ENCODE assay signal across 11 cellular contexts in genomic region chr16:2816751-2817495, GRCh38. TPM values are rescaled to one million over a fixed set of nuclear protein-coding genes. Genes with fewer than 3 reads are reported as not detected.
A peak's percentile ranks its signal among the peaks of the same experiment; 100 is the strongest.
DNase-seq lines count a peak whose midpoint lies in the region; ATAC-seq and TF ChIP-seq lines count a peak whose summit lies in the region.
"Had no signal": no experiment of that assay in that cellular context is flagged by ENCODE, and none has a peak within 500 bp of the region (broad histone marks: within the 10 kb centered on the region; RNA-seq: fewer than 3 reads in every experiment).

A gene with protein sequence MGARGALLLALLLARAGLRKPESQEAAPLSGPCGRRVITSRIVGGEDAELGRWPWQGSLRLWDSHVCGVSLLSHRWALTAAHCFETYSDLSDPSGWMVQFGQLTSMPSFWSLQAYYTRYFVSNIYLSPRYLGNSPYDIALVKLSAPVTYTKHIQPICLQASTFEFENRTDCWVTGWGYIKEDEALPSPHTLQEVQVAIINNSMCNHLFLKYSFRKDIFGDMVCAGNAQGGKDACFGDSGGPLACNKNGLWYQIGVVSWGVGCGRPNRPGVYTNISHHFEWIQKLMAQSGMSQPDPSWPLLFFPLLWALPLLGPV (plus strand): TSS chr16:2817237. CDS start chr16:2817269, 32 bp downstream.

- H3K27me3 ChIP-seq in heart left ventricle (peaks cover 0 to 59% (median 9%) of the 10 kb centered on the region in 9 donors), upper lobe of right lung (peaks cover 14% of the 10 kb centered on the region)

- H3K27me3 Mint-ChIP-seq in glutamatergic neuron (ENCODE audit: unreplicated experiment), result peaks cover 8% of the 10 kb centered on the region

- H3K36me3 Mint-ChIP-seq in glutamatergic neuron (ENCODE audit: unreplicated experiment), result no peaks in the 10 kb centered on the region

- intact Hi-C loops in Right ventricle myocardium superior (cut with DNase I) (no loop called here), heart left ventricle (cut with DNase I) (no loop called here), upper lobe of right lung (cut with DNase I) (no loop called here)

- peak within 1 kb of the TSS in 1 of 12 donors; percentile 13 for H3K4me3 ChIP-seq in heart left ventricle
- H3K4me3 ChIP-seq in upper lobe of right lung, result peak within 1 kb of the TSS; percentile 1

- H3K4me1 ChIP-seq in heart left ventricle, result peaks cover 0 to 3% (median 0%) of the 10 kb centered on the region in 12 donors
- H3K4me1 ChIP-seq in upper lobe of right lung, result no peaks in the 10 kb centered on the region

- peaks cover 7% of the 10 kb centered on the region for H3K4me1 Mint-ChIP-seq in glutamatergic neuron (ENCODE audit: low read depth, unreplicated experiment)

- H3K27ac Mint-ChIP-seq in glutamatergic neuron (ENCODE audit: unreplicated experiment), result no peak within 1 kb of the TSS

- TF ChIP-seq POLR2A in heart left ventricle (IDR thresholded peaks at IDR 0.05), result no peak

- H3K9me3 ChIP-seq in heart left ventricle, result no peaks in the 10 kb centered on the region
- H3K9me3 ChIP-seq in upper lobe of right lung, result no peaks in the 10 kb centered on the region

- WGBS in heart left ventricle, 4 donors, result 58 to 78% (median 60%) methylated on average over 39 to 46 of the region's 46 CpGs

- H3K27ac ChIP-seq in heart left ventricle (no peak within 1 kb of the TSS), upper lobe of right lung (no peak within 1 kb of the TSS)
- H3K27ac ChIP-seq: C4-2B had no signal

- ATAC-seq in Right ventricle myocardium superior (ENCODE audit: poor library complexity) (no peak), heart left ventricle (no peak), upper lobe of right lung (peak; percentile 39), GM19035 (IDR thresholded peaks at IDR 0.05; ENCODE audit: unreplicated experiment) (no peak)
- ATAC-seq: left lobe of liver had no signal

- TF ChIP-seq CTCF in heart left ventricle (IDR thresholded peaks at IDR 0.05) (peak in 2 of 12 donors; percentile 9 to 13), upper lobe of right lung (IDR thresholded peaks at IDR 0.05) (peak; percentile 5), glutamatergic neuron (IDR thresholded peaks at IDR 0.05; ENCODE audit: partially characterized antibody, unreplicated experiment) (no peak)

- H3K36me3 ChIP-seq in heart left ventricle (no peaks in the 10 kb centered on the region), upper lobe of right lung (no peaks in the 10 kb centered on the region)

- DNase-seq in Right ventricle myocardium superior (peak; percentile 35), heart left ventricle (no peak), activated T-helper 1 cell treated with Interleukin-2 at 50 U/mL for 16 hours (ENCODE audit: low read depth) (peak; percentile 17), left kidney (ENCODE audit: low read depth, low spot score) (peak; percentile 18), upper lobe of right lung (peak; percentile 64), NCI-H2171 treated with DMSO at 0.1 percent for 48 hours (lab: John Stamatoyannopoulos, UW) (no peak), glutamatergic neuron (no peak)
- DNase-seq: NCI-H2081 had no signal

- H3K4me3 Mint-ChIP-seq in glutamatergic neuron (ENCODE audit: unreplicated experiment), result no peak within 1 kb of the TSS

- peaks cover 4% of the 10 kb centered on the region for H3K9me3 Mint-ChIP-seq in glutamatergic neuron (ENCODE audit: unreplicated experiment)

RNA-seq across cellular contexts. Expression of the gene that starts here (rescaled TPM):
- total RNA-seq in Right ventricle myocardium superior, result not detected
- not detected for total RNA-seq in heart left ventricle
- not detected for polyA plus RNA-seq in heart left ventricle
- total RNA-seq in upper lobe of right lung, result 17.1 TPM
- total RNA-seq in glutamatergic neuron (ENCODE audit: unreplicated experiment), result not detected
- total RNA-seq: left lobe of liver had no signal

Comparison
In these comparisons a context has a peak if more than half of its experiments do, and no peak if none do; other contexts are left out.
1. RNA of the gene that starts here (total RNA-seq): 17.1 TPM in upper lobe of right lung (single experiment); not detected in Right ventricle myocardium superior (single experiment), not detected in heart left ventricle and not detected in glutamatergic neuron (single experiment); every median in the first group is over 10 times any median in the second.
2. Peak in DNase-seq in Right ventricle myocardium superior; RNA of the gene not detected or under 1 TPM.
3. DNase-seq: peak in activated T-helper 1 cell treated with Interleukin-2 at 50 U/mL for 16 hours (single experiment), left kidney (single experiment) and upper lobe of right lung (single experiment); none in heart left ventricle (0 of 5), NCI-H2171 treated with DMSO at 0.1 percent for 48 hours (single experiment) and glutamatergic neuron (single experiment).